ENCODE assay signal across 36 cellular contexts in genomic region chr11:7202412-7202811, GRCh38. TPM values are rescaled to one million over a fixed set of nuclear protein-coding genes. Genes with fewer than 3 reads are reported as not detected.
"Had no signal": no experiment of that assay in that cellular context is flagged by ENCODE, and none has a peak within 500 bp of the region (broad histone marks: within the 10 kb centered on the region; RNA-seq: fewer than 3 reads in every experiment).

No MANE protein-coding gene starts in this region.

- DNase-seq: activated effector memory CD4-positive, alpha-beta T cell treated with anti-CD3 and anti-CD28 coated beads, Interleukin-2, amount 50 U/mL, for 16 hours; activated effector memory CD4-positive, alpha-beta T cell treated with Interleukin-2 at 50 U/mL for 16 hours; activated gamma-delta T cell; activated gamma-delta T cell treated with Interleukin-2 at 50 U/mL for 16 hours; activated naive CD4-positive, alpha-beta T cell; activated naive CD4-positive, alpha-beta T cell treated with anti-CD3 and anti-CD28 coated beads for 36 hours; activated naive CD4-positive, alpha-beta T cell treated with anti-CD3 and anti-CD28 coated beads, Interleukin-2, amount 10 ng/mL, durations not matched to agents 7 days and 5 days; activated naive CD4-positive, alpha-beta T cell treated with anti-CD3 and anti-CD28 coated beads, Interleukin-2, amount 50 U/mL, for 16 hours; activated naive CD4-positive, alpha-beta T cell treated with Interleukin-2 at 50 U/mL for 16 hours; activated naive CD8-positive, alpha-beta T cell treated with anti-CD3 and anti-CD28 coated beads for 36 hours; activated naive CD8-positive, alpha-beta T cell treated with anti-CD3 and anti-CD28 coated beads, Interleukin-2, amount 10 ng/mL, durations not matched to agents 7 days and 5 days; activated naive CD8-positive, alpha-beta T cell treated with anti-CD3 and anti-CD28 coated beads, Interleukin-2, amount 50 U/mL, for 24 hours; activated T-cell treated with anti-CD3 and anti-CD28 coated beads, Interleukin-2, amount 50 U/mL, for 1 hour; activated T-cell treated with anti-CD3 and anti-CD28 coated beads, Interleukin-2, amount 50 U/mL, for 24 hours; activated T-cell treated with anti-CD3 and anti-CD28 coated beads, Interleukin-2, amount 50 U/mL, for 4 hours; activated T-cell treated with anti-CD3 and anti-CD28 coated beads, Interleukin-2, amount 50 U/mL, for 48 hours; activated T-cell treated with anti-CD3 and anti-CD28 coated beads, Interleukin-2, amount 50 U/mL, for 72 hours; adrenal gland; amniotic stem cell; amygdala; anterior cingulate cortex; aorta; body of pancreas; brain microvascular endothelial cell; caudate nucleus; central memory CD4-positive, alpha-beta T cell; cerebellar nuclear complex had no signal

- ATAC-seq: activated naive CD4-positive, alpha-beta T cell treated with anti-CD3 and anti-CD28 coated beads, Interleukin-2, amount 50 U/mL, for 72 hours; activated naive CD8-positive, alpha-beta T cell treated with anti-CD3 and anti-CD28 coated beads, Interleukin-2, amount 50 U/mL, for 24 hours; activated T-cell treated with anti-CD3 and anti-CD28 coated beads, Interleukin-2, amount 50 U/mL, for 4 hours; activated T-cell treated with anti-CD3 and anti-CD28 coated beads, Interleukin-2, amount 50 U/mL, for 72 hours; activated T-helper 17 cell treated with anti-CD3 and anti-CD28 coated beads, Interleukin-2, amount 50 U/mL, for 72 hours; body of pancreas had no signal

- H3K27ac ChIP-seq: adrenal gland, ascending aorta, body of pancreas, brain microvascular endothelial cell, breast epithelium, cardiac muscle cell had no signal

- H3K27me3 ChIP-seq: adrenal gland, ascending aorta, body of pancreas, brain microvascular endothelial cell, breast epithelium, cardiac muscle cell had no signal

- H3K9me3 ChIP-seq: adrenal gland, ascending aorta, body of pancreas, breast epithelium had no signal

- H3K4me3 ChIP-seq: adrenal gland, ascending aorta, body of pancreas, breast epithelium, cardiac muscle cell had no signal

- H3K4me1 ChIP-seq: adrenal gland, ascending aorta, body of pancreas, breast epithelium had no signal

- H3K36me3 ChIP-seq: adrenal gland, ascending aorta, brain microvascular endothelial cell, breast epithelium, cardiac muscle cell had no signal

- FAIRE-seq: astrocyte, bronchial epithelial cell had no signal

RNA-seq across cellular contexts. Expression of gene SYT9, which starts 49.3 kb away (rescaled TPM):
- total RNA-seq: activated naive CD4-positive, alpha-beta T cell treated with anti-CD3 and anti-CD28 coated beads for 36 hours; activated naive CD8-positive, alpha-beta T cell treated with anti-CD3 and anti-CD28 coated beads for 36 hours; activated naive CD8-positive, alpha-beta T cell treated with anti-CD3 and anti-CD28 coated beads, Interleukin-2, amount 10 ng/mL, durations not matched to agents 7 days and 5 days; activated T-cell treated with anti-CD3 and anti-CD28 coated beads, Interleukin-2, amount 50 U/mL, for 4 hours; activated T-cell treated with anti-CD3 and anti-CD28 coated beads, Interleukin-2, amount 50 U/mL, for 72 hours; activated T-helper 1 cell treated with anti-CD3 and anti-CD28 coated beads, Interleukin-12 subunit alpha, Interleukin-12 subunit beta, Interleukin-2, Interleukin-4 antibody, amounts not matched to agents 30 ng/mL and 10 ng/mL and 1 ng/mL, durations not matched to agents 14 hours and 24 hours and 36 hours; activated T-helper 17 cell treated with anti-CD3 and anti-CD28 coated beads, Interleukin-2, amount 50 U/mL, for 72 hours; activated T-helper 2 cell treated with anti-CD3 and anti-CD28 coated beads, Interferon-gamma antibody, Interleukin-2, Interleukin-4, amounts not matched to agents 10 μg/mL and 5 μg/mL and 100 μg/mL, durations not matched to agents 14 hours and 24 hours and 36 hours; bronchial epithelial cell had no signal
